1 cellular context compared by ENCODE assay signal in genomic region chr4:76067652-76068286, GRCh38.
TF ChIP-seq lines count a peak whose summit lies in the region.

No MANE protein-coding gene starts in this region.

TF ChIP-seq in GM23338, 12 proteins besides CTCF, POLR2A, EP300 and RAD21 (continued from another document):
- no peak for TF ChIP-seq ZNF462 (CRISPR knock-in tag; IDR thresholded peaks at IDR 0.05)
- TF ChIP-seq JUNB (IDR thresholded peaks at IDR 0.05; ENCODE audit: unreplicated experiment) = no peak
